Comparison of ENCODE assay signal across 8 cellular contexts in the genomic region with DNA sequence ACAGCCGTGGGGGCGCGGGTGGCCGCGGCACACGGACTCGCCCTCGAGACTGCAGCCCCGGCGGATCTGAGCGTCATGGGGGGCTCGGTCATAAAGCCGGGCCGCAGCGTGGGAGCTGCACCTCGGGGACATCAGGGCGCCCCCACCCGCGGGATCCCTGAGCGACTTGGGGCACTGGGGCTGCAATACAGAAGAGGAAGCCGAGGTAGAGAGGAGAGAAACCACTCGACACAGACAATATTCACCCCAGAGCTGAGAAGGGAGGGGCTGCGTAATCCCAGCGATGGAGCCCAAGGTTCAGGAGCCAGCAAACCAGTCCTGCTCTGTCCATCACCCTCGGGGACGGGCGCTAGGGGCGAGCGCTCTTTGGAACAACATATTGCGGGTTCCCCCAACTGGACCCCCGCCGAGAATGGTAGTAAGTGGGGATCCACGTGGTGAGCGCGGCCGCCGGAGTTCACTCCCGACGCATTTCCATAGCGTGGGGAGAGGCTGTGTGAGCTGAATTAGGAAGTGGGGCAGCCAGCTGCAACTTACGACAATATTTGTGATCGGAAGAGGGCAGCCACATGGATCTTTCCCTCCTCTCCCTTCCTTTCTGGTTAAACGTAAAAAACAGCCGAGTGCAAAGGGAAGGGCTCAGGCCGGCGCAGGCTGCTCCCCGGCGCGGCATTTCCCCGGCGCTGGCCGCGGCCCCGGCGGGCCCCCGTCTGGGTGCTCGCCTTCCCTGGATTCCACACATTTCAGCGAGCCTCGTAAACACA. TPM values are rescaled to one million over a fixed set of nuclear protein-coding genes. Genes with fewer than 3 reads are reported as not detected.
A peak's percentile ranks its signal among the peaks of the same experiment; 100 is the strongest.
DNase-seq lines count a peak whose midpoint lies in the region; ATAC-seq and TF ChIP-seq lines count a peak whose summit lies in the region.

No MANE protein-coding gene starts in this region.

- DNase-seq in DMS53 (lab: John Stamatoyannopoulos, UW): peak; percentile 76
- DNase-seq in HEK293T (ENCODE audit: extremely low spot score): no peak
- peak; percentile 60 for DNase-seq in NCI-H748 treated with DMSO at 0.1 percent for 48 hours (lab: John Stamatoyannopoulos, UW)
- peak; percentile 32 for DNase-seq in activated gamma-delta T cell treated with Interleukin-2 at 50 U/mL for 16 hours
- peak; percentile 49 for DNase-seq in germinal center (ENCODE audit: low spot score)
- peak; percentile 71 for DNase-seq in occipital lobe (lab: John Stamatoyannopoulos, UW)

- POLR2A ChIA-PET in HEK293T (lab: Yijun Ruan, JAX): interaction anchor here (1.0 to 1.2 kb wide), 2 partner anchors 81 to 710 kb away, joined by 3 read pairs; no protein-coding TSS in a partner anchor

- CTCF ChIA-PET in HEK293T (lab: Yijun Ruan, JAX): no interaction called here

- no peak for ATAC-seq in HG02970 (IDR thresholded peaks at IDR 0.05; ENCODE audit: low FRiP score, unreplicated experiment)
- ATAC-seq in HG03108 (IDR thresholded peaks at IDR 0.05; ENCODE audit: unreplicated experiment): no peak

TF ChIP-seq in HEK293T, 16 proteins besides CTCF, POLR2A, EP300 and RAD21:
- TF ChIP-seq ELF4 (IDR thresholded peaks at IDR 0.05) (0 out of 2 replicates have a peak, but pooled peaks have one; percentile 9), BHLHE40 (IDR thresholded peaks at IDR 0.05; ENCODE audit: borderline replicate concordance) (no peak), L3MBTL2 (conservative IDR thresholded peaks at IDR 0.05) (peak; percentile 41; the same call in 1 of the 2 replicates), LEF1 (IDR thresholded peaks at IDR 0.05; ENCODE audit: borderline replicate concordance) (no peak), TARDBP (IDR thresholded peaks at IDR 0.05) (no peak), FOXM1 (IDR thresholded peaks at IDR 0.05; ENCODE audit: borderline replicate concordance) (no peak)
- TF ChIP-seq, protein P1, sequence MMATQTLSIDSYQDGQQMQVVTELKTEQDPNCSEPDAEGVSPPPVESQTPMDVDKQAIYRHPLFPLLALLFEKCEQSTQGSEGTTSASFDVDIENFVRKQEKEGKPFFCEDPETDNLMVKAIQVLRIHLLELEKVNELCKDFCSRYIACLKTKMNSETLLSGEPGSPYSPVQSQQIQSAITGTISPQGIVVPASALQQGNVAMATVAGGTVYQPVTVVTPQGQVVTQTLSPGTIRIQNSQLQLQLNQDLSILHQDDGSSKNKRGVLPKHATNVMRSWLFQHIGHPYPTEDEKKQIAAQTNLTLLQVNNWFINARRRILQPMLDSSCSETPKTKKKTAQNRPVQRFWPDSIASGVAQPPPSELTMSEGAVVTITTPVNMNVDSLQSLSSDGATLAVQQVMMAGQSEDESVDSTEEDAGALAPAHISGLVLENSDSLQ (IDR thresholded peaks at IDR 0.05): peak; percentile 59

RNA-seq across cellular contexts. Expression of gene PTCH1, which starts 9.9 kb away (rescaled TPM):
- 8.3 TPM for total RNA-seq in occipital lobe
